In genomic region chr2:236694125-236694888, GRCh38 we compare ENCODE assay signal across 19 cellular contexts.
DNase-seq lines count a peak whose midpoint lies in the region; FAIRE-seq and TF ChIP-seq lines count a peak whose summit lies in the region.
"Had no signal": no experiment of that assay in that cellular context is flagged by ENCODE, and none has a peak within 500 bp of the region (broad histone marks: within the 10 kb centered on the region; RNA-seq: fewer than 3 reads in every experiment).

No MANE protein-coding gene starts in this region.

- no peak overlapping the region for H3K14ac ChIP-seq in H1 (ENCODE audit: insufficient read length)

- no peak for TF ChIP-seq CTCF in H1 (IDR thresholded peaks at IDR 0.05; ENCODE audit: control extremely low read depth in 1 of 3, insufficient read depth in 1 of 3, low read depth in 1 of 3, low read length in 3 of 3)
- TF ChIP-seq CTCF in nephron progenitor cell (IDR thresholded peaks at IDR 0.05) = no peak
- TF ChIP-seq CTCF in tibial artery (IDR thresholded peaks at IDR 0.05) = no peak
- no peak for TF ChIP-seq CTCF in chondrocyte (IDR thresholded peaks at IDR 0.05)

- H3K4me1 ChIP-seq in H1 (replicated peaks in 1 of 4; ENCODE audit: control insufficient read depth in 3 of 4, insufficient read depth in 4 of 4, low read length in 3 of 4) (peaks cover 0 to 3% (median 2%) of the 10 kb centered on the region in 4 experiments; a peak in 3 of 7 replicates), tibial artery (peaks cover 0 to 22% (median 7%) of the 10 kb centered on the region in 4 donors)
- H3K4me1 ChIP-seq: HAP-1 had no signal

- H3K27ac Mint-ChIP-seq in nephron progenitor cell = peak overlapping the region; percentile 40
- H3K27ac Mint-ChIP-seq in chondrocyte (ENCODE audit: unreplicated experiment) = no peak overlapping the region
- H3K27ac Mint-ChIP-seq: CD4-positive, CD25-positive, alpha-beta regulatory T cell had no signal

- CTCF ChIA-PET in H1 (lab: Charles Lee; ENCODE audit: partially characterized antibody) = interaction anchor here (0.7 to 1.9 kb wide), 4 partner anchors 9 to 181 kb away, joined by 3 to 8 read pairs (median 3); no protein-coding TSS in a partner anchor

- H2BK20ac ChIP-seq in H1 (ENCODE audit: low read length) = no peak overlapping the region

- no peak for TF ChIP-seq EP300 in H1 (IDR thresholded peaks at IDR 0.05; ENCODE audit: borderline replicate concordance in 1 of 2, low read depth in 2 of 2, low read length in 2 of 2)

- H3K27me3 ChIP-seq in H1 (replicated peaks in 1 of 4; ENCODE audit: control insufficient read depth in 3 of 4, extremely low read depth in 1 of 4, insufficient read depth in 3 of 4, low read length in 3 of 4) (no peaks in the 10 kb centered on the region), tibial artery (no peaks in the 10 kb centered on the region)
- H3K27me3 ChIP-seq: SJCRH30 had no signal

- no peak for TF ChIP-seq POLR2A in H1 (IDR thresholded peaks at IDR 0.05; ENCODE audit: control extremely low read depth in 1 of 2, low read depth in 2 of 2, low read length in 2 of 2)

- 86% methylated on average over 10 of the region's 10 CpGs; no CpG with 5 or more reads in 1 of the 2 experiments for WGBS in H1 (ENCODE audit: extremely low coverage in 1 of 2, insufficient coverage in 1 of 2, insufficient read length in 1 of 2, insufficient replicate concordance in 2 of 2, low coverage in 1 of 2, low lambda C conversion rate in 2 of 2, missing lambda C conversion rate in 1 of 2), 2 experiments

- DNase-seq in amniotic epithelial cell (ENCODE audit: low read depth) = peak; percentile 50
- no peak for DNase-seq in H1 (ENCODE audit: low read depth in 1 of 2, low spot score in 2 of 2)
- DNase-seq in nephron progenitor cell = no peak
- DNase-seq in tibial artery = no peak
- no peak for DNase-seq in stimulated activated CD4-positive, alpha-beta T cell treated with anti-CD3 and anti-CD28 coated beads, Interleukin-4, amount 100 ng/mL, for 1 hour
- no peak for DNase-seq in chondrocyte (ENCODE audit: low spot score)
- no peak for DNase-seq in DMS 273 treated with DMSO at 0.1 percent for 48 hours (lab: John Stamatoyannopoulos, UW)
- DNase-seq: CD4-positive, CD25-positive, alpha-beta regulatory T cell; DMS79 treated with DMSO at 0.1 percent for 48 hours; Karpas-422; NCI-H1417; NCI-H187; NCI-H446 treated with DMSO at 0.1 percent for 48 hours; NCI-H526 treated with DMSO at 0.1 percent for 48 hours; OCI-M1; SJCRH30 had no signal

- H3K27ac ChIP-seq in H1 (ENCODE audit: low read depth, low read length) (no peak overlapping the region), tibial artery (no peak overlapping the region)
- H3K27ac ChIP-seq: SJCRH30 had no signal

- 0 out of 2 replicates have a peak overlapping the region, but pooled peaks have one; percentile 61 for H2BK15ac ChIP-seq in H1 (ENCODE audit: low read length)

- H3K9ac ChIP-seq in H1 (replicated peaks in 1 of 4; ENCODE audit: extremely low read depth in 1 of 4, low read depth in 3 of 4, low read length in 3 of 4) = no peak overlapping the region

- H3K27me3 Mint-ChIP-seq in nephron progenitor cell (ENCODE audit: low read depth, poor library complexity) (peaks cover 26% of the 10 kb centered on the region), chondrocyte (ENCODE audit: low read depth) (no peaks in the 10 kb centered on the region)

- H3K36me3 ChIP-seq in H1 (ENCODE audit: control insufficient read depth in 2 of 4, insufficient read depth in 4 of 4, low read length in 3 of 4) (no peaks in the 10 kb centered on the region; a peak in 1 of 8 replicates), tibial artery (no peaks in the 10 kb centered on the region)
- H3K36me3 ChIP-seq: HAP-1, SJCRH30 had no signal

- H3K36me3 Mint-ChIP-seq in nephron progenitor cell (ENCODE audit: low read depth) (no peaks in the 10 kb centered on the region), chondrocyte (ENCODE audit: low read depth) (no peaks in the 10 kb centered on the region)
- H3K36me3 Mint-ChIP-seq: CD4-positive, CD25-positive, alpha-beta regulatory T cell had no signal

- no peaks in the 10 kb centered on the region for H3K79me1 ChIP-seq in H1 (ENCODE audit: low read depth, low read length)

- POLR2A ChIA-PET in H1 (lab: Charles Lee; ENCODE audit: partially characterized antibody) = no interaction called here

- H4K20me1 ChIP-seq in H1 (replicated peaks in 1 of 2; ENCODE audit: control insufficient read depth in 1 of 2, insufficient read depth in 2 of 2, low read length in 2 of 2) = peaks cover 0 to 4% of the 10 kb centered on the region in 2 experiments

- peaks cover 2% of the 10 kb centered on the region; the same call in 1 of the 2 replicates for H3K23me2 ChIP-seq in H1 (ENCODE audit: low read depth, low read length)

- intact Hi-C loops in tibial artery (cut with DNase I; ENCODE audit: low total_unique reads) = no loop called here

- H3K9me3 ChIP-seq in H1 (ENCODE audit: insufficient read depth in 2 of 2, low read depth in 1 of 2, low read length in 1 of 2) (no peaks in the 10 kb centered on the region), tibial artery (no peaks in the 10 kb centered on the region)
- H3K9me3 ChIP-seq: HAP-1, SJCRH30 had no signal

- no peak overlapping the region for H2BK12ac ChIP-seq in H1 (ENCODE audit: low read depth, low read length)

- H2AK5ac ChIP-seq in H1 (ENCODE audit: low read depth, low read length) = no peak overlapping the region

- H2BK5ac ChIP-seq in H1 (ENCODE audit: low read depth, low read length) = no peak overlapping the region

- FAIRE-seq in H1 (lab: Jason Lieb, UNC) = no peak
- FAIRE-seq: GM12878, RCC 7860 had no signal

- H3K4me1 Mint-ChIP-seq in nephron progenitor cell (peaks cover 51% of the 10 kb centered on the region), chondrocyte (ENCODE audit: low read depth) (peaks cover 44% of the 10 kb centered on the region)
- H3K4me1 Mint-ChIP-seq: CD4-positive, CD25-positive, alpha-beta regulatory T cell had no signal

- H4K8ac ChIP-seq in H1 (ENCODE audit: extremely low read depth, insufficient read depth, low read length) = peak overlapping the region; percentile 29; the same call in 1 of the 2 replicates

- no peak overlapping the region for H3K4me3 Mint-ChIP-seq in nephron progenitor cell
- no peak overlapping the region for H3K4me3 Mint-ChIP-seq in chondrocyte (ENCODE audit: unreplicated experiment)
- H3K4me3 Mint-ChIP-seq: CD4-positive, CD25-positive, alpha-beta regulatory T cell had no signal

- no peaks in the 10 kb centered on the region for H3K79me2 ChIP-seq in H1 (ENCODE audit: control insufficient read depth in 1 of 2, insufficient read depth in 2 of 2, low read length in 2 of 2)

- no peak overlapping the region for H2BK120ac ChIP-seq in H1 (replicated peaks; ENCODE audit: low read depth, low read length)

- TF ChIP-seq RAD21 in H1 (IDR thresholded peaks at IDR 0.05 in 1 of 2, conservative IDR thresholded peaks at IDR 0.05 in 1 of 2; ENCODE audit: low read depth in 2 of 2, low read length in 2 of 2) = no peak

- no peak overlapping the region for H3K23ac ChIP-seq in H1 (ENCODE audit: insufficient read length)

- H3K4ac ChIP-seq in H1 (replicated peaks; ENCODE audit: insufficient read length, low read depth, low read length) = no peak overlapping the region

- no peak overlapping the region; the same call in 1 of the 2 replicates for H2AFZ ChIP-seq in H1 (ENCODE audit: low read length)

- no peak overlapping the region for H3K56ac ChIP-seq in H1 (replicated peaks; ENCODE audit: insufficient read length, low read depth, low read length)

- H3K4me3 ChIP-seq in H1 (ENCODE audit: extremely low read depth in 1 of 4, insufficient read depth in 2 of 4, low read depth in 3 of 4, low read length in 4 of 4) = no peak overlapping the region
- H3K4me3 ChIP-seq in tibial artery = no peak overlapping the region
- H3K4me3 ChIP-seq: GM12878, HAP-1, SJCRH30 had no signal

- H3K18ac ChIP-seq in H1 (ENCODE audit: extremely low read depth, low read length) = no peak overlapping the region

- no peak overlapping the region for H4K5ac ChIP-seq in H1 (ENCODE audit: insufficient read length, low read depth, low read length)

- H3K9me3 Mint-ChIP-seq in nephron progenitor cell (no peaks in the 10 kb centered on the region), chondrocyte (ENCODE audit: low read depth) (no peaks in the 10 kb centered on the region)

- no peak overlapping the region for H3K4me2 ChIP-seq in H1 (ENCODE audit: insufficient read depth in 1 of 2, low read depth in 2 of 2, low read length in 2 of 2)

- no peak overlapping the region for H4K91ac ChIP-seq in H1 (replicated peaks; ENCODE audit: insufficient read length, low read length)

TF ChIP-seq in H1, 55 proteins besides CTCF, POLR2A, EP300 and RAD21:
- TF ChIP-seq CHD1 (IDR thresholded peaks at IDR 0.05; ENCODE audit: low read depth, low read length) (no peak), BCL11A (IDR thresholded peaks at IDR 0.05; ENCODE audit: low read depth in 2 of 2, low read length in 2 of 2) (no peak), EZH2 (IDR thresholded peaks at IDR 0.05; ENCODE audit: low read depth, low read length, severe bottlenecking) (no peak), USF2 (IDR thresholded peaks at IDR 0.05; ENCODE audit: low read length) (no peak), MAFK (IDR thresholded peaks at IDR 0.05; ENCODE audit: low read depth, low read length) (no peak), SP1 (IDR thresholded peaks at IDR 0.05; ENCODE audit: low read depth, low read length) (no peak), TBP (IDR thresholded peaks at IDR 0.05; ENCODE audit: low read depth, low read length) (no peak), SIN3A (conservative IDR thresholded peaks at IDR 0.05 in 1 of 2, IDR thresholded peaks at IDR 0.05 in 1 of 2; ENCODE audit: low read depth in 1 of 2, low read length in 2 of 2) (no peak), BRCA1 (IDR thresholded peaks at IDR 0.05; ENCODE audit: low read depth, low read length) (no peak), EGR1 (IDR thresholded peaks at IDR 0.05; ENCODE audit: borderline replicate concordance, low read depth, low read length) (no peak)
